1 cellular context compared by ENCODE assay signal in the genomic region with DNA sequence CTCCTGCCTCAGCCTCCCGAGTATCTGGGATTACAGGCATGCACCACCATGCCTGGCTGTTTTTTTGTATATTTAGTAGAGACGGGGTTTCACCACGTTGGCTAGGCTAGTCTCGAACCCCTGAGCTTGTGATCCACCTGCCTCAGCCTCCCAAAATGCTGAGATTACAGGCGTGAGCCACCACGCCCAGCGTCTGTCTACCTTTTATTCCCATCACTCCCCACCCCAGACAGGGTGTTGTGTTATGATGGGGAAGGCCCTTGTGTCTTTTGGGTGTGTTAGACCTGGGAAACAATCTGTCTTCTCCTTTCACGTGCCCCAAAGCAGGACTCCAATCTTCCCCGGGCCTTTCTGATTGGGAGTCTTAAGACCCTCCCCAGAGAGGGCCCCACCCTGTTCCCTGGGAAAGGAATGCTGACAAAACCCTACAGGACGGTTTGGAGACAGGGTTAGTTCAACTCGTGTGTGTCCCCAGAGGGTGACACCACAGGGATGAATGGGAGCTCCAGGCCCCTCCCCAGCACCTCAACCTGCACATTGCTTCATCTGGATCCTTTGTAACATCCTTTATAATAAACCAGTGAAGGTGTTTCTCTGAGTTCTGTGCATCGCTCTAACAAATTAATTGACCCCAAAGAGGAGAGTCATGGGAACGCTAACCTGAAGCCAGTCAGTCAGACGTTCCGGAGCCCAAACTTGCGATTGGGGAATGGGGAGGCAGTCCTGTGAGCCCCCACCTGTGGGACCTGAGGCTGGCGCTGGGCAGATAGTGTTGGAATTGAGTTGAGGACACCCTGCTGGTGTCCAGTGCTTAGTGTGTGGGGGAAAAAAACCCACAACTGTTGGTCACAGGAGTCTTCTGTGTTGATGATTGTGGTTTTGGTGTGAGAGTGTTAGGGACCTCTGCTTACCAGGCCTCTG.
TF ChIP-seq lines count a peak whose summit lies in the region.

No MANE protein-coding gene starts in this region.

TF ChIP-seq in WTC11, 78 proteins besides CTCF, POLR2A, EP300 and RAD21 (continued from another document):
- TF ChIP-seq, protein P1, sequence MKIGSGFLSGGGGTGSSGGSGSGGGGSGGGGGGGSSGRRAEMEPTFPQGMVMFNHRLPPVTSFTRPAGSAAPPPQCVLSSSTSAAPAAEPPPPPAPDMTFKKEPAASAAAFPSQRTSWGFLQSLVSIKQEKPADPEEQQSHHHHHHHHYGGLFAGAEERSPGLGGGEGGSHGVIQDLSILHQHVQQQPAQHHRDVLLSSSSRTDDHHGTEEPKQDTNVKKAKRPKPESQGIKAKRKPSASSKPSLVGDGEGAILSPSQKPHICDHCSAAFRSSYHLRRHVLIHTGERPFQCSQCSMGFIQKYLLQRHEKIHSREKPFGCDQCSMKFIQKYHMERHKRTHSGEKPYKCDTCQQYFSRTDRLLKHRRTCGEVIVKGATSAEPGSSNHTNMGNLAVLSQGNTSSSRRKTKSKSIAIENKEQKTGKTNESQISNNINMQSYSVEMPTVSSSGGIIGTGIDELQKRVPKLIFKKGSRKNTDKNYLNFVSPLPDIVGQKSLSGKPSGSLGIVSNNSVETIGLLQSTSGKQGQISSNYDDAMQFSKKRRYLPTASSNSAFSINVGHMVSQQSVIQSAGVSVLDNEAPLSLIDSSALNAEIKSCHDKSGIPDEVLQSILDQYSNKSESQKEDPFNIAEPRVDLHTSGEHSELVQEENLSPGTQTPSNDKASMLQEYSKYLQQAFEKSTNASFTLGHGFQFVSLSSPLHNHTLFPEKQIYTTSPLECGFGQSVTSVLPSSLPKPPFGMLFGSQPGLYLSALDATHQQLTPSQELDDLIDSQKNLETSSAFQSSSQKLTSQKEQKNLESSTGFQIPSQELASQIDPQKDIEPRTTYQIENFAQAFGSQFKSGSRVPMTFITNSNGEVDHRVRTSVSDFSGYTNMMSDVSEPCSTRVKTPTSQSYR (CRISPR knock-in tag; IDR thresholded peaks at IDR 0.05), result no peak
- TF ChIP-seq, protein P2, sequence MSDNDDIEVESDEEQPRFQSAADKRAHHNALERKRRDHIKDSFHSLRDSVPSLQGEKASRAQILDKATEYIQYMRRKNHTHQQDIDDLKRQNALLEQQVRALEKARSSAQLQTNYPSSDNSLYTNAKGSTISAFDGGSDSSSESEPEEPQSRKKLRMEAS (CRISPR knock-in tag; IDR thresholded peaks at IDR 0.05), result no peak
- TF ChIP-seq, protein P3, sequence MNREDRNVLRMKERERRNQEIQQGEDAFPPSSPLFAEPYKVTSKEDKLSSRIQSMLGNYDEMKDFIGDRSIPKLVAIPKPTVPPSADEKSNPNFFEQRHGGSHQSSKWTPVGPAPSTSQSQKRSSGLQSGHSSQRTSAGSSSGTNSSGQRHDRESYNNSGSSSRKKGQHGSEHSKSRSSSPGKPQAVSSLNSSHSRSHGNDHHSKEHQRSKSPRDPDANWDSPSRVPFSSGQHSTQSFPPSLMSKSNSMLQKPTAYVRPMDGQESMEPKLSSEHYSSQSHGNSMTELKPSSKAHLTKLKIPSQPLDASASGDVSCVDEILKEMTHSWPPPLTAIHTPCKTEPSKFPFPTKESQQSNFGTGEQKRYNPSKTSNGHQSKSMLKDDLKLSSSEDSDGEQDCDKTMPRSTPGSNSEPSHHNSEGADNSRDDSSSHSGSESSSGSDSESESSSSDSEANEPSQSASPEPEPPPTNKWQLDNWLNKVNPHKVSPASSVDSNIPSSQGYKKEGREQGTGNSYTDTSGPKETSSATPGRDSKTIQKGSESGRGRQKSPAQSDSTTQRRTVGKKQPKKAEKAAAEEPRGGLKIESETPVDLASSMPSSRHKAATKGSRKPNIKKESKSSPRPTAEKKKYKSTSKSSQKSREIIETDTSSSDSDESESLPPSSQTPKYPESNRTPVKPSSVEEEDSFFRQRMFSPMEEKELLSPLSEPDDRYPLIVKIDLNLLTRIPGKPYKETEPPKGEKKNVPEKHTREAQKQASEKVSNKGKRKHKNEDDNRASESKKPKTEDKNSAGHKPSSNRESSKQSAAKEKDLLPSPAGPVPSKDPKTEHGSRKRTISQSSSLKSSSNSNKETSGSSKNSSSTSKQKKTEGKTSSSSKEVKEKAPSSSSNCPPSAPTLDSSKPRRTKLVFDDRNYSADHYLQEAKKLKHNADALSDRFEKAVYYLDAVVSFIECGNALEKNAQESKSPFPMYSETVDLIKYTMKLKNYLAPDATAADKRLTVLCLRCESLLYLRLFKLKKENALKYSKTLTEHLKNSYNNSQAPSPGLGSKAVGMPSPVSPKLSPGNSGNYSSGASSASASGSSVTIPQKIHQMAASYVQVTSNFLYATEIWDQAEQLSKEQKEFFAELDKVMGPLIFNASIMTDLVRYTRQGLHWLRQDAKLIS (CRISPR knock-in tag; IDR thresholded peaks at IDR 0.05; ENCODE audit: borderline replicate concordance), result no peak
- no peak for TF ChIP-seq CREM (CRISPR knock-in tag; IDR thresholded peaks at IDR 0.05)
- TF ChIP-seq IRF2 (CRISPR knock-in tag; IDR thresholded peaks at IDR 0.05; ENCODE audit: borderline replicate concordance, low read depth), result no peak
- TF ChIP-seq, protein P4, sequence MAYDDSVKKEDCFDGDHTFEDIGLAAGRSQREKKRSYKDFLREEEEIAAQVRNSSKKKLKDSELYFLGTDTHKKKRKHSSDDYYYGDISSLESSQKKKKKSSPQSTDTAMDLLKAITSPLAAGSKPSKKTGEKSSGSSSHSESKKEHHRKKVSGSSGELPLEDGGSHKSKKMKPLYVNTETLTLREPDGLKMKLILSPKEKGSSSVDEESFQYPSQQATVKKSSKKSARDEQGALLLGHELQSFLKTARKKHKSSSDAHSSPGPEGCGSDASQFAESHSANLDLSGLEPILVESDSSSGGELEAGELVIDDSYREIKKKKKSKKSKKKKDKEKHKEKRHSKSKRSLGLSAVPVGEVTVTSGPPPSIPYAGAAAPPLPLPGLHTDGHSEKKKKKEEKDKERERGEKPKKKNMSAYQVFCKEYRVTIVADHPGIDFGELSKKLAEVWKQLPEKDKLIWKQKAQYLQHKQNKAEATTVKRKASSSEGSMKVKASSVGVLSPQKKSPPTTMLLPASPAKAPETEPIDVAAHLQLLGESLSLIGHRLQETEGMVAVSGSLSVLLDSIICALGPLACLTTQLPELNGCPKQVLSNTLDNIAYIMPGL (CRISPR knock-in tag; IDR thresholded peaks at IDR 0.05), result no peak
- TF ChIP-seq TCF7 (CRISPR knock-in tag; IDR thresholded peaks at IDR 0.05; ENCODE audit: low read depth), result no peak
- no peak for TF ChIP-seq ZNF138 (CRISPR knock-in tag; conservative IDR thresholded peaks at IDR 0.05)
- TF ChIP-seq NR1H2 (CRISPR knock-in tag; IDR thresholded peaks at IDR 0.05), result no peak
